In the genomic region with DNA sequence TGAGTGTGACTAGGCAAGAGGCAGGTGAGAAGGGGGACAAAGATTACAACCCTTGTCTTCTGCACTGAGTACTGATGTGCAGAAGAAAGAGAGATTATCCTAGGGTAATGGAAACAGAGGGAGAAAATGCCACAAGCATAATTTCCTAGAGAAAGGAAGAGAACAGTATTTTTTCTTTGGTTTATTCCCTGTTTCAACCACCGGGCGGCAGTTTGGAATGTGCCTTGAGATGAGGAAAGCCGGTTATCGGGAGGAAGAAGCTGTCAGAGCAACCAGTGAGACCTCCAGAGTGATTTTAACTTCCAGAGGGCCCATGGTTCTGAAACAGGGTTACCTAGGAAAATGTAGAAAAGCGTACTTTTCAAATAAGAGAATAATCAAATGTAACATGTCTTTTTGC, we compare ENCODE assay signal across 9 cellular contexts.
DNase-seq lines count a peak whose midpoint lies in the region; ATAC-seq and TF ChIP-seq lines count a peak whose summit lies in the region.
"Had no signal": no experiment of that assay in that cellular context is flagged by ENCODE, and none has a peak within 500 bp of the region (broad histone marks: within the 10 kb centered on the region; RNA-seq: fewer than 3 reads in every experiment).

No MANE protein-coding gene starts in this region.

- peak; percentile 79 to 81 for TF ChIP-seq RAD21 in liver (IDR thresholded peaks at IDR 0.05)

- H3K27ac ChIP-seq in liver (ENCODE audit: low read depth in 1 of 2, low read length in 2 of 2): no peak overlapping the region
- H3K27ac ChIP-seq: BLaER1 treated with 17β-estradiol and CSF1 and Interleukin-3, amounts not matched to agents 10 nM and 100 nM had no signal

- peaks cover 0 to 3% (median 0%) of the 10 kb centered on the region in 4 donors for H3K36me3 ChIP-seq in liver (ENCODE audit: control insufficient read depth in 4 of 4, insufficient read depth in 3 of 4, low read depth in 1 of 4, low read length in 3 of 4)

- H3K9ac ChIP-seq in liver (ENCODE audit: low read depth in 1 of 2, low read length in 2 of 2): no peak overlapping the region
- H3K9ac ChIP-seq: BLaER1 treated with 17β-estradiol and CSF1 and Interleukin-3, amounts not matched to agents 10 nM and 100 nM had no signal

- H3K4me1 ChIP-seq in liver (ENCODE audit: control insufficient read depth in 4 of 4, insufficient read depth in 4 of 4, low read length in 3 of 4): peaks cover 0 to 1% (median 0%) of the 10 kb centered on the region in 4 donors
- H3K4me1 ChIP-seq: BLaER1 treated with 17β-estradiol and CSF1 and Interleukin-3, amounts not matched to agents 10 nM and 100 nM had no signal

- TF ChIP-seq CTCF in liver (IDR thresholded peaks at IDR 0.05; ENCODE audit: low read depth, low read length, missing input control): peak; percentile 43

- DNase-seq in NCI-H1417 (lab: John Stamatoyannopoulos, UW): peak; percentile 1 to 40 (median 14)
- no peak for DNase-seq in NCI-H1417 treated with DMSO at 0.1 percent for 48 hours (lab: John Stamatoyannopoulos, UW)
- peak; percentile 13 for DNase-seq in NCI-H2107 treated with DMSO at 0.1 percent for 48 hours (lab: John Stamatoyannopoulos, UW; ENCODE audit: unreplicated experiment)
- DNase-seq in cerebellar cortex (ENCODE audit: low spot score): peak; percentile 50
- no peak for DNase-seq in activated CD4-positive, alpha-beta T cell treated with anti-CD3 and anti-CD28 coated beads, Interleukin-2, amount 50 U/mL, for 1 hour

- H3K4me3 ChIP-seq in liver (ENCODE audit: low read depth in 1 of 3, low read length in 3 of 3): no peak overlapping the region
- H3K4me3 ChIP-seq: BLaER1 treated with 17β-estradiol and CSF1 and Interleukin-3, amounts not matched to agents 10 nM and 100 nM had no signal

- ATAC-seq in HG02884 (IDR thresholded peaks at IDR 0.05; ENCODE audit: unreplicated experiment) (no peak), HG03139 (IDR thresholded peaks at IDR 0.05; ENCODE audit: unreplicated experiment) (no peak)

- 52% methylated on average over 5 of the region's 5 CpGs for WGBS in liver

- H3K9me3 ChIP-seq in liver (ENCODE audit: control insufficient read depth in 4 of 4, low read length in 3 of 4): no peaks in the 10 kb centered on the region
- H3K9me3 ChIP-seq: BLaER1 treated with 17β-estradiol and CSF1 and Interleukin-3, amounts not matched to agents 10 nM and 100 nM had no signal

- H3K27me3 ChIP-seq in liver (ENCODE audit: control insufficient read depth in 4 of 4, insufficient read depth in 4 of 4, low read length in 3 of 4): no peaks in the 10 kb centered on the region
- H3K27me3 ChIP-seq: BLaER1 treated with 17β-estradiol and CSF1 and Interleukin-3, amounts not matched to agents 10 nM and 100 nM had no signal

TF ChIP-seq in liver, 16 proteins besides CTCF, POLR2A, EP300 and RAD21:
- TF ChIP-seq, protein P1, sequence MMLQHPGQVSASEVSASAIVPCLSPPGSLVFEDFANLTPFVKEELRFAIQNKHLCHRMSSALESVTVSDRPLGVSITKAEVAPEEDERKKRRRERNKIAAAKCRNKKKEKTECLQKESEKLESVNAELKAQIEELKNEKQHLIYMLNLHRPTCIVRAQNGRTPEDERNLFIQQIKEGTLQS (IDR thresholded peaks at IDR 0.05): no peak
- TF ChIP-seq NR2F2 (IDR thresholded peaks at IDR 0.05) (no peak), FOXA2 (IDR thresholded peaks at IDR 0.05) (no peak), EGR1 (IDR thresholded peaks at IDR 0.05; ENCODE audit: low read depth in 2 of 2) (no peak), JUND (IDR thresholded peaks at IDR 0.05) (no peak), HNF4G (IDR thresholded peaks at IDR 0.05) (no peak), YY1 (IDR thresholded peaks at IDR 0.05) (no peak), TAF1 (conservative IDR thresholded peaks at IDR 0.05) (no peak), FOXA1 (IDR thresholded peaks at IDR 0.05) (no peak), SP1 (IDR thresholded peaks at IDR 0.05) (no peak), HNF4A (conservative IDR thresholded peaks at IDR 0.05) (no peak), RXRA (IDR thresholded peaks at IDR 0.05) (no peak), GABPA (IDR thresholded peaks at IDR 0.05 in 1 of 2, conservative IDR thresholded peaks at IDR 0.05 in 1 of 2) (no peak)
- TF ChIP-seq, protein P2, sequence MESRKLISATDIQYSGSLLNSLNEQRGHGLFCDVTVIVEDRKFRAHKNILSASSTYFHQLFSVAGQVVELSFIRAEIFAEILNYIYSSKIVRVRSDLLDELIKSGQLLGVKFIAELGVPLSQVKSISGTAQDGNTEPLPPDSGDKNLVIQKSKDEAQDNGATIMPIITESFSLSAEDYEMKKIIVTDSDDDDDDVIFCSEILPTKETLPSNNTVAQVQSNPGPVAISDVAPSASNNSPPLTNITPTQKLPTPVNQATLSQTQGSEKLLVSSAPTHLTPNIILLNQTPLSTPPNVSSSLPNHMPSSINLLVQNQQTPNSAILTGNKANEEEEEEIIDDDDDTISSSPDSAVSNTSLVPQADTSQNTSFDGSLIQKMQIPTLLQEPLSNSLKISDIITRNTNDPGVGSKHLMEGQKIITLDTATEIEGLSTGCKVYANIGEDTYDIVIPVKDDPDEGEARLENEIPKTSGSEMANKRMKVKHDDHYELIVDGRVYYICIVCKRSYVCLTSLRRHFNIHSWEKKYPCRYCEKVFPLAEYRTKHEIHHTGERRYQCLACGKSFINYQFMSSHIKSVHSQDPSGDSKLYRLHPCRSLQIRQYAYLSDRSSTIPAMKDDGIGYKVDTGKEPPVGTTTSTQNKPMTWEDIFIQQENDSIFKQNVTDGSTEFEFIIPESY (IDR thresholded peaks at IDR 0.05): no peak
- TF ChIP-seq, protein P3, sequence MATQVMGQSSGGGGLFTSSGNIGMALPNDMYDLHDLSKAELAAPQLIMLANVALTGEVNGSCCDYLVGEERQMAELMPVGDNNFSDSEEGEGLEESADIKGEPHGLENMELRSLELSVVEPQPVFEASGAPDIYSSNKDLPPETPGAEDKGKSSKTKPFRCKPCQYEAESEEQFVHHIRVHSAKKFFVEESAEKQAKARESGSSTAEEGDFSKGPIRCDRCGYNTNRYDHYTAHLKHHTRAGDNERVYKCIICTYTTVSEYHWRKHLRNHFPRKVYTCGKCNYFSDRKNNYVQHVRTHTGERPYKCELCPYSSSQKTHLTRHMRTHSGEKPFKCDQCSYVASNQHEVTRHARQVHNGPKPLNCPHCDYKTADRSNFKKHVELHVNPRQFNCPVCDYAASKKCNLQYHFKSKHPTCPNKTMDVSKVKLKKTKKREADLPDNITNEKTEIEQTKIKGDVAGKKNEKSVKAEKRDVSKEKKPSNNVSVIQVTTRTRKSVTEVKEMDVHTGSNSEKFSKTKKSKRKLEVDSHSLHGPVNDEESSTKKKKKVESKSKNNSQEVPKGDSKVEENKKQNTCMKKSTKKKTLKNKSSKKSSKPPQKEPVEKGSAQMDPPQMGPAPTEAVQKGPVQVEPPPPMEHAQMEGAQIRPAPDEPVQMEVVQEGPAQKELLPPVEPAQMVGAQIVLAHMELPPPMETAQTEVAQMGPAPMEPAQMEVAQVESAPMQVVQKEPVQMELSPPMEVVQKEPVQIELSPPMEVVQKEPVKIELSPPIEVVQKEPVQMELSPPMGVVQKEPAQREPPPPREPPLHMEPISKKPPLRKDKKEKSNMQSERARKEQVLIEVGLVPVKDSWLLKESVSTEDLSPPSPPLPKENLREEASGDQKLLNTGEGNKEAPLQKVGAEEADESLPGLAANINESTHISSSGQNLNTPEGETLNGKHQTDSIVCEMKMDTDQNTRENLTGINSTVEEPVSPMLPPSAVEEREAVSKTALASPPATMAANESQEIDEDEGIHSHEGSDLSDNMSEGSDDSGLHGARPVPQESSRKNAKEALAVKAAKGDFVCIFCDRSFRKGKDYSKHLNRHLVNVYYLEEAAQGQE (IDR thresholded peaks at IDR 0.05): no peak
- TF ChIP-seq, protein P4, sequence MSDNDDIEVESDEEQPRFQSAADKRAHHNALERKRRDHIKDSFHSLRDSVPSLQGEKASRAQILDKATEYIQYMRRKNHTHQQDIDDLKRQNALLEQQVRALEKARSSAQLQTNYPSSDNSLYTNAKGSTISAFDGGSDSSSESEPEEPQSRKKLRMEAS (IDR thresholded peaks at IDR 0.05): no peak

Comparison
In these comparisons a context has a peak if more than half of its experiments do, and no peak if none do; other contexts are left out.
1. DNase-seq: peak in NCI-H1417 (3 of 3), NCI-H2107 treated with DMSO at 0.1 percent for 48 hours (single experiment) and cerebellar cortex (single experiment); none in NCI-H1417 treated with DMSO at 0.1 percent for 48 hours (single experiment) and activated CD4-positive, alpha-beta T cell treated with anti-CD3 and anti-CD28 coated beads, Interleukin-2, amount 50 U/mL, for 1 hour (single experiment).